9 cellular contexts compared by ENCODE assay signal in the genomic region with DNA sequence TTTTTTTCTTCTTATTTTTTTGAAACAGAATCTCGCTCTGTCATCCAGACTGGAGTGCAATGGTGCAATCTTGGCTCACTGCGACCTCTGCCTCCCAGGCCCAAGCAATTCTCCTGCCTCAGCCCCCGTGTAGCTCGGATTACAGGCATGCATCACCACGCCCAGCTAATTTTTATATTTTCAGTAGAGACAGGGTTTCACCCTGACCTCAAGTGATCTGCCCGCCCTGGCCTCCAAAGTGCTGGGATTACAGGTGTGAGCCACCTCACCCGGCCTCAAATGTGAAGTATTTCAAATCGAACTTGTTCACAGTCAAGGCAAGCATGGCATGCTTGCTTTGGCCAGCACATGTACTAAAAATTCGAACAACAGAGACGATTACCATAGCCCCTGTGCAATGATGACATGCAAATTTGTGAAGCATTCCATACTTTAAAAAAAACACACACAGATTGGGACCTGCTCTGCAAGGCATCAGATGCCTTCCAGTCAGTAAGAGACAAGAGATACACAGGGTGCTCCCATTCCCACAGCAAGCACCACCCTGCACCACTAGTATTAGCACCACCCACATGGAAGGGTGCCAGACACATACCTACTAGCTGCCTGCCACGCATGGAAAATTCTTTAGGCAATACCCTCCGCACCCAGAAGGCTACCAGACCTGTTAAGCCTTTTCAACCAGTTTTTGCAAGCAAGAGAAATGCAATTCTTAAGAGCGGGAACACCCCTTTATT. TPM values are rescaled to one million over a fixed set of nuclear protein-coding genes. Genes with fewer than 3 reads are reported as not detected.
DNase-seq lines count a peak whose midpoint lies in the region; ATAC-seq and TF ChIP-seq lines count a peak whose summit lies in the region.
"Had no signal": no experiment of that assay in that cellular context is flagged by ENCODE, and none has a peak within 500 bp of the region (broad histone marks: within the 10 kb centered on the region; RNA-seq: fewer than 3 reads in every experiment).

No MANE protein-coding gene starts in this region.

- intact Hi-C loops in OCI-LY7 (cut with micrococcal nuclease; ENCODE audit: unreplicated experiment) = no loop called here

- no peak for ATAC-seq in stimulated activated naive CD8-positive, alpha-beta T cell treated with anti-CD3 and anti-CD28 coated beads, Interleukin-15, amount 100 ng/mL, for 72 hours
- no peak for ATAC-seq in HG03280 (IDR thresholded peaks at IDR 0.05; ENCODE audit: unreplicated experiment)

- H3K27ac ChIP-seq in BLaER1 treated with 17β-estradiol and CSF1 and Interleukin-3, amounts not matched to agents 10 nM and 100 nM = peak overlapping the region in 9 of 11 experiments; percentile 13 to 56 (median 50); a peak in 14 of 22 replicates
- no peak overlapping the region for H3K27ac ChIP-seq in OCI-LY7 (ENCODE audit: low read depth, low read length, poor library complexity, severe bottlenecking)
- H3K27ac ChIP-seq: HL-60 had no signal

- H3K9me3 Mint-ChIP-seq in immature natural killer cell = no peaks in the 10 kb centered on the region
- no peaks in the 10 kb centered on the region for H3K9me3 Mint-ChIP-seq in stimulated activated naive CD8-positive, alpha-beta T cell treated with anti-CD3 and anti-CD28 coated beads, Interleukin-15, amount 100 ng/mL, for 72 hours

- H3K27ac Mint-ChIP-seq in immature natural killer cell = peak overlapping the region; percentile 13 to 84 (median 68)
- peak overlapping the region in 1 of 2 donors; percentile 96 for H3K27ac Mint-ChIP-seq in stimulated activated naive CD8-positive, alpha-beta T cell treated with anti-CD3 and anti-CD28 coated beads, Interleukin-15, amount 100 ng/mL, for 72 hours

- H3K4me1 Mint-ChIP-seq in immature natural killer cell = peaks cover 93 to 96% of the 10 kb centered on the region in 2 donors
- H3K4me1 Mint-ChIP-seq in stimulated activated naive CD8-positive, alpha-beta T cell treated with anti-CD3 and anti-CD28 coated beads, Interleukin-15, amount 100 ng/mL, for 72 hours = peaks cover 96% of the 10 kb centered on the region

- no TSS peak for BruUV-seq in OCI-LY7 (replicated peaks; lab: Mats Ljungman, UMichigan)

- DNase-seq in HS-5 (ENCODE audit: low read depth) = peak; percentile 11
- DNase-seq in amniotic epithelial cell (ENCODE audit: low read depth) = peak; percentile 83
- DNase-seq in immature natural killer cell = no peak
- no peak for DNase-seq in stimulated activated naive CD8-positive, alpha-beta T cell treated with anti-CD3 and anti-CD28 coated beads, Interleukin-15, amount 100 ng/mL, for 72 hours
- no peak for DNase-seq in activated gamma-delta T cell treated with Interleukin-2 at 50 U/mL for 16 hours
- DNase-seq in OCI-LY7 (ENCODE audit: low spot score) = no peak

- no peak overlapping the region for H3K4me3 ChIP-seq in BLaER1 treated with 17β-estradiol and CSF1 and Interleukin-3, amounts not matched to agents 10 nM and 100 nM
- H3K4me3 ChIP-seq in OCI-LY7 (ENCODE audit: low read depth, low read length, poor library complexity, severe bottlenecking) = no peak overlapping the region

- TF ChIP-seq CTCF in OCI-LY7 (conservative IDR thresholded peaks at IDR 0.05; ENCODE audit: low read length) = no peak

- peak overlapping the region; percentile 58 to 75 (median 68) for H3K4me3 Mint-ChIP-seq in immature natural killer cell
- H3K4me3 Mint-ChIP-seq in stimulated activated naive CD8-positive, alpha-beta T cell treated with anti-CD3 and anti-CD28 coated beads, Interleukin-15, amount 100 ng/mL, for 72 hours = peak overlapping the region; percentile 68 to 71

- H3K27me3 Mint-ChIP-seq in immature natural killer cell (ENCODE audit: low read depth in 3 of 3) = peaks cover 16 to 22% (median 20%) of the 10 kb centered on the region in 3 donors
- H3K27me3 Mint-ChIP-seq in stimulated activated naive CD8-positive, alpha-beta T cell treated with anti-CD3 and anti-CD28 coated beads, Interleukin-15, amount 100 ng/mL, for 72 hours = no peaks in the 10 kb centered on the region

- H3K36me3 Mint-ChIP-seq in immature natural killer cell = no peaks in the 10 kb centered on the region

- H3K79me2 ChIP-seq in OCI-LY7 (ENCODE audit: insufficient read depth, low read depth, low read length) = peaks cover 100% of the 10 kb centered on the region

- peaks cover 100% of the 10 kb centered on the region in 11 experiments for H4K20me1 ChIP-seq in BLaER1 treated with 17β-estradiol and CSF1 and Interleukin-3, amounts not matched to agents 10 nM and 100 nM
- H4K20me1 ChIP-seq in OCI-LY7 (ENCODE audit: insufficient read depth, low read length) = peaks cover 46% of the 10 kb centered on the region

- no peaks in the 10 kb centered on the region for H3K9me2 ChIP-seq in OCI-LY7 (ENCODE audit: insufficient read depth, low read length)

- H3K27me3 ChIP-seq in BLaER1 treated with 17β-estradiol and CSF1 and Interleukin-3, amounts not matched to agents 10 nM and 100 nM = no peaks in the 10 kb centered on the region

- POLR2A ChIA-PET in OCI-LY7 (lab: Charles Lee) = no interaction called here

- H3K36me3 ChIP-seq in BLaER1 treated with 17β-estradiol and CSF1 and Interleukin-3, amounts not matched to agents 10 nM and 100 nM = peaks cover 4 to 26% (median 20%) of the 10 kb centered on the region in 11 experiments; a peak in 20 of 22 replicates
- H3K36me3 ChIP-seq in OCI-LY7 (ENCODE audit: insufficient read depth, low read length) = peaks cover 24% of the 10 kb centered on the region; the same call in 1 of the 2 replicates

- H3K9me3 ChIP-seq in BLaER1 treated with 17β-estradiol and CSF1 and Interleukin-3, amounts not matched to agents 10 nM and 100 nM (replicated peaks in 1 of 11) = no peaks in the 10 kb centered on the region
- no peaks in the 10 kb centered on the region for H3K9me3 ChIP-seq in OCI-LY7 (ENCODE audit: low read length)

- CTCF ChIA-PET in OCI-LY7 (lab: Charles Lee; ENCODE audit: unreplicated experiment) = no interaction called here

- H3K4me1 ChIP-seq in BLaER1 treated with 17β-estradiol and CSF1 and Interleukin-3, amounts not matched to agents 10 nM and 100 nM = peaks cover 91 to 100% (median 96%) of the 10 kb centered on the region in 10 experiments
- peaks cover 42% of the 10 kb centered on the region for H3K4me1 ChIP-seq in OCI-LY7 (ENCODE audit: insufficient read depth, low read length, poor library complexity, severe bottlenecking)

- peak overlapping the region; percentile 76 to 98 (median 90) for H3K4me2 ChIP-seq in BLaER1 treated with 17β-estradiol and CSF1 and Interleukin-3, amounts not matched to agents 10 nM and 100 nM
- H3K4me2 ChIP-seq in OCI-LY7 (ENCODE audit: low read length) = no peak overlapping the region

- H2AFZ ChIP-seq in OCI-LY7 (ENCODE audit: low read length) = no peak overlapping the region

- peak overlapping the region in 9 of 11 experiments; percentile 0 to 49 (median 33); a peak in 13 of 22 replicates for H3K9ac ChIP-seq in BLaER1 treated with 17β-estradiol and CSF1 and Interleukin-3, amounts not matched to agents 10 nM and 100 nM

RNA-seq across cellular contexts. Expression of gene ANKRD11, which starts 47.2 kb away (rescaled TPM):
- 10 to 100 TPM in 1 of 3 donors, 1 to 10 TPM in 2; 3.7 to 14.3 (median 8.5) TPM for polyA plus RNA-seq in immature natural killer cell
- 87.0 and 89.1 TPM in 2 replicates for total RNA-seq in OCI-LY7 (2014; rRNA removed; shearing (Covaris generic))
- 247 and 251 TPM in 2 replicates for total RNA-seq in OCI-LY7 (2022)

Comparison
In these comparisons a context has a peak if more than half of its experiments do, and no peak if none do; other contexts are left out.
1. DNase-seq: peak in HS-5 (single experiment) and amniotic epithelial cell (single experiment); none in immature natural killer cell (0 of 3), stimulated activated naive CD8-positive, alpha-beta T cell treated with anti-CD3 and anti-CD28 coated beads, Interleukin-15, amount 100 ng/mL, for 72 hours (0 of 2), activated gamma-delta T cell treated with Interleukin-2 at 50 U/mL for 16 hours (single experiment) and OCI-LY7 (single experiment).